ENCODE assay signal across 9 cellular contexts in genomic region chr14:42222924-42223471, GRCh38.
A peak's percentile ranks its signal among the peaks of the same experiment; 100 is the strongest.
DNase-seq lines count a peak whose midpoint lies in the region; ATAC-seq and TF ChIP-seq lines count a peak whose summit lies in the region.
"Had no signal": no experiment of that assay in that cellular context is flagged by ENCODE, and none has a peak within 500 bp of the region (broad histone marks: within the 10 kb centered on the region; RNA-seq: fewer than 3 reads in every experiment).

No MANE protein-coding gene starts in this region.

- H3K9me3 Mint-ChIP-seq in nephron (peaks cover 3% of the 10 kb centered on the region), endothelial cell (ENCODE audit: unreplicated experiment) (no peaks in the 10 kb centered on the region)
- H3K9me3 Mint-ChIP-seq in stimulated activated effector memory CD8-positive, alpha-beta T cell treated with anti-CD3 and anti-CD28 coated beads, Interleukin-12 subunit alpha, Interleukin-12 subunit beta, amount 100 ng/mL, for 72 hours: peaks cover 4% of the 10 kb centered on the region

- H3K4me3 Mint-ChIP-seq in nephron (no peak overlapping the region), endothelial cell (ENCODE audit: unreplicated experiment) (no peak overlapping the region)
- H3K4me3 Mint-ChIP-seq in stimulated activated effector memory CD8-positive, alpha-beta T cell treated with anti-CD3 and anti-CD28 coated beads, Interleukin-12 subunit alpha, Interleukin-12 subunit beta, amount 100 ng/mL, for 72 hours: no peak overlapping the region

- peak; percentile 94 for ATAC-seq in GM21825 (IDR thresholded peaks at IDR 0.05; ENCODE audit: unreplicated experiment)
- no peak for ATAC-seq in stimulated activated effector memory CD8-positive, alpha-beta T cell treated with anti-CD3 and anti-CD28 coated beads, Interleukin-12 subunit alpha, Interleukin-12 subunit beta, amount 100 ng/mL, for 72 hours

- peaks cover 24% of the 10 kb centered on the region for H3K4me1 Mint-ChIP-seq in nephron
- no peaks in the 10 kb centered on the region for H3K4me1 Mint-ChIP-seq in stimulated activated effector memory CD8-positive, alpha-beta T cell treated with anti-CD3 and anti-CD28 coated beads, Interleukin-12 subunit alpha, Interleukin-12 subunit beta, amount 100 ng/mL, for 72 hours
- no peaks in the 10 kb centered on the region for H3K4me1 Mint-ChIP-seq in endothelial cell (ENCODE audit: unreplicated experiment)

- H3K27me3 Mint-ChIP-seq in nephron (ENCODE audit: low read depth): no peaks in the 10 kb centered on the region
- no peaks in the 10 kb centered on the region for H3K27me3 Mint-ChIP-seq in endothelial cell (ENCODE audit: unreplicated experiment)

- H3K4me3 ChIP-seq in GM12865 (ENCODE audit: low read depth, low read length): peak overlapping the region; percentile 13; the same call in 1 of the 2 replicates
- H3K4me3 ChIP-seq: SJCRH30 had no signal

- H3K36me3 Mint-ChIP-seq in nephron (ENCODE audit: low read depth): no peaks in the 10 kb centered on the region
- no peaks in the 10 kb centered on the region for H3K36me3 Mint-ChIP-seq in stimulated activated effector memory CD8-positive, alpha-beta T cell treated with anti-CD3 and anti-CD28 coated beads, Interleukin-12 subunit alpha, Interleukin-12 subunit beta, amount 100 ng/mL, for 72 hours
- H3K36me3 Mint-ChIP-seq in endothelial cell (ENCODE audit: low read depth, unreplicated experiment): no peaks in the 10 kb centered on the region

- H3K27ac Mint-ChIP-seq in nephron (peak overlapping the region; percentile 39 to 71 (median 56)), endothelial cell (ENCODE audit: unreplicated experiment) (no peak overlapping the region)
- H3K27ac Mint-ChIP-seq in stimulated activated effector memory CD8-positive, alpha-beta T cell treated with anti-CD3 and anti-CD28 coated beads, Interleukin-12 subunit alpha, Interleukin-12 subunit beta, amount 100 ng/mL, for 72 hours: no peak overlapping the region

- TF ChIP-seq CTCF in GM12865 (IDR thresholded peaks at IDR 0.05; ENCODE audit: insufficient read depth, low read depth, low read length, missing control alignments): no peak
- TF ChIP-seq CTCF in nephron (IDR thresholded peaks at IDR 0.05; ENCODE audit: unreplicated experiment in 3 of 3): no peak
- no peak for TF ChIP-seq CTCF in endothelial cell (IDR thresholded peaks at IDR 0.05; ENCODE audit: unreplicated experiment)

- DNase-seq in GM12865 (ENCODE audit: low read depth) (peak; percentile 82), LHCN-M2 (ENCODE audit: low read depth) (peak; percentile 93), T1000 (lab: John Stamatoyannopoulos, UW) (peak; percentile 19), activated T-cell treated with anti-CD3 and anti-CD28 coated beads for 4 hours (no peak), endothelial cell (ENCODE audit: low spot score) (no peak)
- no peak for DNase-seq in stimulated activated effector memory CD8-positive, alpha-beta T cell treated with anti-CD3 and anti-CD28 coated beads, Interleukin-12 subunit alpha, Interleukin-12 subunit beta, amount 100 ng/mL, for 72 hours (ENCODE audit: low spot score in 2 of 2)

Comparison
In these comparisons a context has a peak if more than half of its experiments do, and no peak if none do; other contexts are left out.
1. DNase-seq: peak in GM12865 (single experiment), LHCN-M2 (single experiment) and T1000 (single experiment); none in stimulated activated effector memory CD8-positive, alpha-beta T cell treated with anti-CD3 and anti-CD28 coated beads, Interleukin-12 subunit alpha, Interleukin-12 subunit beta, amount 100 ng/mL, for 72 hours (0 of 2), activated T-cell treated with anti-CD3 and anti-CD28 coated beads for 4 hours (single experiment) and endothelial cell (single experiment).
2. H3K27ac Mint-ChIP-seq: peak in nephron (3 of 3); none in stimulated activated effector memory CD8-positive, alpha-beta T cell treated with anti-CD3 and anti-CD28 coated beads, Interleukin-12 subunit alpha, Interleukin-12 subunit beta, amount 100 ng/mL, for 72 hours (single experiment) and endothelial cell (single experiment).